1 cellular context compared by ENCODE assay signal in the genomic region with DNA sequence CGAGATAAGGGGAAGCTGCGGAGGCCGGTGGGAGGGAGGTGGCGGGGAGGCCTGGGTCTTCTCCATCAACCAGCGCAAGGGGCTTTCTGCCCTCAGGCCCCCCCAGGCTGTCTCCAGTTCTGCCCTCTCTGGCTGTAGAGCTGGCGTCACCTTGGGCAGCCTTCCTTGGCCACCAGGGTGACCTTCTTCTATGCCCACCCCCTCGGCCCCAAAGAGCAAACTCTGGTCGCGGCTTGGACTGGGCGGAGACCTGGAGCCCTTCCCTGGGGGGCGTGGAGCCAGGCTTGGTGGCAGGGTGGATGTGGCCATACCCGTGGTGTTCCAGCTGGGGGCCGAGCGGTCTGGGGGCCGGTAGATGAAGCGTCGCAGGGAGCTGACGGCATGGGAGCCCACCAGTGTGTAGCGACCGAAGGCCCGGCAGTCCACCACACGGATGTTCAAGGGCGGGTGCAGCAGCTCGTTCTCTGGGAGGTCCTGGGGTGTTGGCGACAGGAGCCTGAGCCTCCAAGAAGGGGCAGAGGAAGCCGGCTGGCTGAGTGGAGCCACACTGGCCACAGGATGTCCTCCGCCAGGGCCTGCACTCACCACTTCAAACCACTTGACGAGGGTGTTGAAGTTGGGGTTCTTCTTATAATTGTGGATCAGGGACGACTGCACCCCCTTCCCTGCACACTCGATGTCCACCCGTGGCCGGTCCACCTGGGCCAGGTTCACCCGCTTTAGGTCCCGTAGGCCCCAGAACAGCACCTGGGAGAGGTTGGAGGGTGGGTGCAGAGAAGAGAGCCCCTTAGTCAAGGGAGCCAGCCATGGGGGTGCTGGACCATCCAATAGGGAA.
A peak's percentile ranks its signal among the peaks of the same experiment; 100 is the strongest.
TF ChIP-seq lines count a peak whose summit lies in the region.

No MANE protein-coding gene starts in this region.

TF ChIP-seq in HepG2, 621 proteins besides CTCF, POLR2A, EP300 and RAD21:
- TF ChIP-seq HNRNPLL (IDR thresholded peaks at IDR 0.05; ENCODE audit: low read depth, low read length, poor library complexity, severe bottlenecking) (peak; percentile 17), STAT5B (CRISPR knock-in tag; IDR thresholded peaks at IDR 0.05) (no peak), SPEN (CRISPR knock-in tag; IDR thresholded peaks at IDR 0.05; ENCODE audit: low read depth) (no peak)
TF ChIP-seq in HepG2: peak in this region for 1.
